Comparison of ENCODE assay signal across 13 cellular contexts in genomic region chr10:86900955-86901354, GRCh38. TPM values are rescaled to one million over a fixed set of nuclear protein-coding genes. Genes with fewer than 3 reads are reported as not detected.
DNase-seq lines count a peak whose midpoint lies in the region; ATAC-seq, FAIRE-seq and TF ChIP-seq lines count a peak whose summit lies in the region.
"Had no signal": no experiment of that assay in that cellular context is flagged by ENCODE, and none has a peak within 500 bp of the region (broad histone marks: within the 10 kb centered on the region; RNA-seq: fewer than 3 reads in every experiment).

No MANE protein-coding gene starts in this region.

- no peak overlapping the region for H3K9ac ChIP-seq in rectal smooth muscle tissue (ENCODE audit: low read length)
- H3K9ac ChIP-seq: parathyroid adenoma had no signal

- DNase-seq in Ammon's horn (ENCODE audit: low spot score) (peak; percentile 82), bronchial epithelial cell (ENCODE audit: low read depth) (no peak), left ventricle myocardium superior (peak; percentile 87), GM20000 (ENCODE audit: low spot score) (no peak), NCI-H2081 treated with DMSO at 0.1 percent for 48 hours (lab: John Stamatoyannopoulos, UW) (no peak), NCI-H2196 (lab: John Stamatoyannopoulos, UW; ENCODE audit: unreplicated experiment) (no peak), suprapubic skin (ENCODE audit: low spot score in 2 of 2) (no peak)
- DNase-seq: cortex of kidney, GDM1, NCI-H1092 treated with DMSO at 0.1 percent for 48 hours, T-helper 2 cell had no signal

- TF ChIP-seq CTCF in bronchial epithelial cell (IDR thresholded peaks at IDR 0.05; ENCODE audit: insufficient read depth, low read length, severe bottlenecking) (no peak), GM20000 (IDR thresholded peaks at IDR 0.05; ENCODE audit: extremely low read depth, missing control alignments) (no peak), suprapubic skin (IDR thresholded peaks at IDR 0.05) (no peak)

- no peak for TF ChIP-seq EP300 in suprapubic skin (IDR thresholded peaks at IDR 0.05)

- H3K4me1 ChIP-seq in rectal smooth muscle tissue (ENCODE audit: control insufficient read depth, insufficient read depth, low read length) (peaks cover 2% of the 10 kb centered on the region), suprapubic skin (peaks cover 3% of the 10 kb centered on the region)
- H3K4me1 ChIP-seq: parathyroid adenoma had no signal

- H3K4me3 ChIP-seq in bronchial epithelial cell (ENCODE audit: low read depth, low read length) (no peak overlapping the region), rectal smooth muscle tissue (ENCODE audit: low read length) (no peak overlapping the region), suprapubic skin (no peak overlapping the region)

- H3K36me3 ChIP-seq in bronchial epithelial cell (ENCODE audit: control insufficient read depth, insufficient read depth, low read length) (peaks cover 7% of the 10 kb centered on the region), rectal smooth muscle tissue (ENCODE audit: control insufficient read depth, insufficient read depth, low read length) (peaks cover 10% of the 10 kb centered on the region), suprapubic skin (peaks cover 40% of the 10 kb centered on the region)

- H3K27ac ChIP-seq in rectal smooth muscle tissue (ENCODE audit: low read depth, low read length) (peak overlapping the region; percentile 62), suprapubic skin (no peak overlapping the region)
- H3K27ac ChIP-seq: parathyroid adenoma had no signal

- no peaks in the 10 kb centered on the region for H3K9me3 ChIP-seq in suprapubic skin

- peak; percentile 94 for ATAC-seq in left ventricle myocardium superior

- intact Hi-C loops in left ventricle myocardium superior (cut with micrococcal nuclease): no loop called here

- WGBS in suprapubic skin: 46% methylated on average over 2 of the region's 2 CpGs

- H3K27me3 ChIP-seq in bronchial epithelial cell (ENCODE audit: control insufficient read depth, insufficient read depth, low read length): no peaks in the 10 kb centered on the region
- no peaks in the 10 kb centered on the region for H3K27me3 ChIP-seq in rectal smooth muscle tissue (ENCODE audit: control insufficient read depth, insufficient read depth, low read length)
- H3K27me3 ChIP-seq in suprapubic skin: no peaks in the 10 kb centered on the region

- TF ChIP-seq POLR2A in suprapubic skin (IDR thresholded peaks at IDR 0.05): no peak

- peak; percentile 18 for FAIRE-seq in bronchial epithelial cell (lab: Jason Lieb, UNC)

RNA-seq across cellular contexts. Expression of gene MMRN2, which starts 56.5 kb away (rescaled TPM):
- 3.9 and 6.1 TPM in 2 replicates for total RNA-seq in bronchial epithelial cell
- 31.3 TPM for total RNA-seq in left ventricle myocardium superior
- 10 to 100 TPM; 23.1 to 77.6 (median 40.7) TPM for total RNA-seq in suprapubic skin

RNA-seq across cellular contexts. Expression of gene SNCG, which starts 57.4 kb away (rescaled TPM):
- total RNA-seq in bronchial epithelial cell: 22.3 and 25.5 TPM in 2 replicates
- total RNA-seq in left ventricle myocardium superior: 21.2 TPM
- total RNA-seq in suprapubic skin: 10 to 100 TPM; 20.7 to 27.1 (median 24.6) TPM

Comparison
In these comparisons a context has a peak if more than half of its experiments do, and no peak if none do; other contexts are left out.
1. DNase-seq: peak in Ammon's horn (single experiment) and left ventricle myocardium superior (single experiment); none in bronchial epithelial cell (single experiment), GM20000 (single experiment), NCI-H2081 treated with DMSO at 0.1 percent for 48 hours (single experiment), NCI-H2196 (single experiment) and suprapubic skin (0 of 2).